ENCODE assay signal across 8 cellular contexts in genomic region chr11:7513210-7514098, GRCh38. TPM values are rescaled to one million over a fixed set of nuclear protein-coding genes. Genes with fewer than 3 reads are reported as not detected.
A peak's percentile ranks its signal among the peaks of the same experiment; 100 is the strongest.
DNase-seq lines count a peak whose midpoint lies in the region; ATAC-seq and TF ChIP-seq lines count a peak whose summit lies in the region.

Gene PPFIBP2, plus strand, starts transcription at chr11:7513999. Its CDS starts 35,477 bp downstream, at chr11:7549476.

- H2AFZ ChIP-seq in parathyroid adenoma: peak within 1 kb of the TSS; percentile 90

- DNase-seq in ELR (ENCODE audit: low read depth) (peak; percentile 71), HuH-7.5 (ENCODE audit: low spot score) (peak; percentile 81), SKM-1 (lab: John Stamatoyannopoulos, UW; ENCODE audit: unreplicated experiment) (peak; percentile 68), Right ventricle myocardium superior (peak; percentile 90), tibial artery (peak; percentile 79 to 92)
- peak; percentile 87 for DNase-seq in activated naive CD8-positive, alpha-beta T cell treated with anti-CD3 and anti-CD28 coated beads for 36 hours

- H3K36me3 ChIP-seq in parathyroid adenoma (ENCODE audit: control insufficient read depth, insufficient read depth, low read length) (no peaks in the 10 kb centered on the region), tibial artery (no peaks in the 10 kb centered on the region)

- peaks cover 40% of the 10 kb centered on the region for H3K4me1 Mint-ChIP-seq in activated naive CD8-positive, alpha-beta T cell treated with anti-CD3 and anti-CD28 coated beads for 36 hours

- no peaks in the 10 kb centered on the region for H3K79me2 ChIP-seq in parathyroid adenoma

- H3K36me3 Mint-ChIP-seq in activated naive CD8-positive, alpha-beta T cell treated with anti-CD3 and anti-CD28 coated beads for 36 hours: peaks cover 10% of the 10 kb centered on the region

- H3K9ac ChIP-seq in parathyroid adenoma: peak within 1 kb of the TSS; percentile 46

- H3K27me3 ChIP-seq in parathyroid adenoma (ENCODE audit: control insufficient read depth, insufficient read depth, low read length) (no peaks in the 10 kb centered on the region), tibial artery (no peaks in the 10 kb centered on the region)

- H3K27me3 Mint-ChIP-seq in activated naive CD8-positive, alpha-beta T cell treated with anti-CD3 and anti-CD28 coated beads for 36 hours: no peaks in the 10 kb centered on the region

- H3K27ac ChIP-seq in parathyroid adenoma: peak within 1 kb of the TSS; percentile 98
- peak within 1 kb of the TSS; percentile 84 to 87 for H3K27ac ChIP-seq in tibial artery

- no peaks in the 10 kb centered on the region for H3K9me3 ChIP-seq in parathyroid adenoma (ENCODE audit: control insufficient read depth, low read length)
- no peaks in the 10 kb centered on the region for H3K9me3 ChIP-seq in tibial artery

- H3K27ac Mint-ChIP-seq in activated naive CD8-positive, alpha-beta T cell treated with anti-CD3 and anti-CD28 coated beads for 36 hours: peak within 1 kb of the TSS; percentile 91

- peak within 1 kb of the TSS; percentile 85 for H3K4me3 Mint-ChIP-seq in activated naive CD8-positive, alpha-beta T cell treated with anti-CD3 and anti-CD28 coated beads for 36 hours

- H3K4me2 ChIP-seq in parathyroid adenoma (ENCODE audit: low read length): peak within 1 kb of the TSS; percentile 97

- H3K4me1 ChIP-seq in parathyroid adenoma (peaks cover 18% of the 10 kb centered on the region), tibial artery (peaks cover 0 to 27% (median 23%) of the 10 kb centered on the region in 4 donors)

- ATAC-seq in GM21529 (IDR thresholded peaks at IDR 0.05; ENCODE audit: unreplicated experiment): peak; percentile 61
- ATAC-seq in Right ventricle myocardium superior (ENCODE audit: poor library complexity): peak; percentile 94

- H3K4me3 ChIP-seq in parathyroid adenoma (ENCODE audit: low read depth, low read length): peak within 1 kb of the TSS; percentile 68
- H3K4me3 ChIP-seq in tibial artery: peak within 1 kb of the TSS; percentile 69 to 72

- intact Hi-C loops in Right ventricle myocardium superior (cut with DNase I) (loop anchor here (10.0 kb wide), 1 partner anchor 61 kb away; no protein-coding TSS in a partner anchor), tibial artery (cut with DNase I; ENCODE audit: low total_unique reads) (loop anchor here (5.0 kb wide), 1 partner anchor 154 kb away; no protein-coding TSS in a partner anchor)

- H3K9me3 Mint-ChIP-seq in activated naive CD8-positive, alpha-beta T cell treated with anti-CD3 and anti-CD28 coated beads for 36 hours: peaks cover 4% of the 10 kb centered on the region

- TF ChIP-seq CTCF in parathyroid adenoma (IDR thresholded peaks at IDR 0.05) (peak; percentile 51), tibial artery (IDR thresholded peaks at IDR 0.05) (peak; percentile 49 to 55)

RNA-seq across cellular contexts. Expression of gene PPFIBP2, which starts in this region (rescaled TPM):
- total RNA-seq in activated naive CD8-positive, alpha-beta T cell treated with anti-CD3 and anti-CD28 coated beads for 36 hours: 10 to 100 TPM; 18.6 to 18.7 TPM
- total RNA-seq in Right ventricle myocardium superior: 26.5 TPM

Comparison
In these comparisons a context has a peak if more than half of its experiments do, and no peak if none do; other contexts are left out.
1. Peak in every context shown above with its lines: DNase-seq, ATAC-seq, H3K4me3 ChIP-seq and H3K27ac ChIP-seq.